9 cellular contexts compared by ENCODE assay signal in the genomic region with DNA sequence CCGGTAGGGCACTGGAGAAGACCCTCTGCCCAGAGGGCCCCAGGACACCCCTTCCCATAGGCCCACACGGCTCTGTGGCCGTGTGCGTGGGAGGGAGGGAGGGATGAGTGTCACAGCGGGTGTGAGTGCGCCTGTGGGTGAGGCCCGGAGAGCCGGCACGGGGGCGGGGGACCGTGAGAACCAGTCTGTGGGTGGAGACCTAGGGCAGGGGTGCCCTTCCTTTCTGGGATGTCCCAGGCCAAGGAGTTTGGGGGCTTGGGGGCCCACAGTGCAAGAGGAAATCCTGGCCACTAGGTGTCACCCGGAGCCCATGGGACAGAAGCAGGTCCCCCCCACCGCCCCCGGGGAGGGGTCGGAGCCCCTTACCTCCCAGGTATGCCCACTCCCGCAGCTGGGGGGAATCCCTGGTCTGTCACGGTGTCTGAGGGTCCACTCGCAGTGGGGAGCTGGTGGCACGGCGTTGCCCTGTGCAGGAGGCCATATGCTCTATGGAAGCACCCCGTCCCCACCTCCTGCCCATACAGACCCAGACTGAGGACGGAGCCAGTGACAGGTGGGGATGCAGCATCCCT. TPM values are rescaled to one million over a fixed set of nuclear protein-coding genes. Genes with fewer than 3 reads are reported as not detected.
DNase-seq lines count a peak whose midpoint lies in the region; ATAC-seq and TF ChIP-seq lines count a peak whose summit lies in the region.
"Had no signal": no experiment of that assay in that cellular context is flagged by ENCODE, and none has a peak within 500 bp of the region (broad histone marks: within the 10 kb centered on the region; RNA-seq: fewer than 3 reads in every experiment).

No MANE protein-coding gene starts in this region.

- DNase-seq in DMS53 (lab: John Stamatoyannopoulos, UW) = peak; percentile 56
- no peak for DNase-seq in DMS53 treated with DMSO at 0.1 percent for 48 hours (lab: John Stamatoyannopoulos, UW; ENCODE audit: unreplicated experiment)
- DNase-seq in fibroblast of the aortic adventitia (ENCODE audit: low read depth) = no peak
- peak; percentile 7 for DNase-seq in skeletal muscle cell (ENCODE audit: low read depth)
- DNase-seq in NCI-H69 (lab: John Stamatoyannopoulos, UW) = no peak
- DNase-seq in dedifferentiated amniotic fluid mesenchymal stem cell (ENCODE audit: extremely low spot score) = no peak
- no peak for DNase-seq in effector CD8-positive, alpha-beta T cell (lab: John Stamatoyannopoulos, UW)

- peak; percentile 51 for ATAC-seq in SK-N-SH treated with all-trans-retinoic acid at 6 μM for 48 hours

- H3K4me3 ChIP-seq in fibroblast of the aortic adventitia (ENCODE audit: low read depth, low read length) = no peak overlapping the region
- no peak overlapping the region for H3K4me3 ChIP-seq in skeletal muscle cell (ENCODE audit: low read depth, low read length)

- TF ChIP-seq CTCF in fibroblast of the aortic adventitia (IDR thresholded peaks at IDR 0.05; ENCODE audit: insufficient read depth, low read length) = peak; percentile 65

TF ChIP-seq in SK-N-SH treated with all-trans-retinoic acid at 6 μM for 48 hours, 23 proteins besides CTCF, POLR2A, EP300 and RAD21:
- TF ChIP-seq ZNF8 (CRISPR knock-in tag; IDR thresholded peaks at IDR 0.05) = no peak
- no peak for TF ChIP-seq ESRRG (CRISPR knock-in tag; IDR thresholded peaks at IDR 0.05)
- no peak for TF ChIP-seq SNAI2 (CRISPR knock-in tag; IDR thresholded peaks at IDR 0.05)
- TF ChIP-seq, protein P1, sequence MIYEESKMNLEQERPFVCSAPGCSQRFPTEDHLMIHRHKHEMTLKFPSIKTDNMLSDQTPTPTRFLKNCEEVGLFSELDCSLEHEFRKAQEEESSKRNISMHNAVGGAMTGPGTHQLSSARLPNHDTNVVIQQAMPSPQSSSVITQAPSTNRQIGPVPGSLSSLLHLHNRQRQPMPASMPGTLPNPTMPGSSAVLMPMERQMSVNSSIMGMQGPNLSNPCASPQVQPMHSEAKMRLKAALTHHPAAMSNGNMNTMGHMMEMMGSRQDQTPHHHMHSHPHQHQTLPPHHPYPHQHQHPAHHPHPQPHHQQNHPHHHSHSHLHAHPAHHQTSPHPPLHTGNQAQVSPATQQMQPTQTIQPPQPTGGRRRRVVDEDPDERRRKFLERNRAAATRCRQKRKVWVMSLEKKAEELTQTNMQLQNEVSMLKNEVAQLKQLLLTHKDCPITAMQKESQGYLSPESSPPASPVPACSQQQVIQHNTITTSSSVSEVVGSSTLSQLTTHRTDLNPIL (CRISPR knock-in tag; IDR thresholded peaks at IDR 0.05; ENCODE audit: low read depth) = no peak
- TF ChIP-seq, protein P2, sequence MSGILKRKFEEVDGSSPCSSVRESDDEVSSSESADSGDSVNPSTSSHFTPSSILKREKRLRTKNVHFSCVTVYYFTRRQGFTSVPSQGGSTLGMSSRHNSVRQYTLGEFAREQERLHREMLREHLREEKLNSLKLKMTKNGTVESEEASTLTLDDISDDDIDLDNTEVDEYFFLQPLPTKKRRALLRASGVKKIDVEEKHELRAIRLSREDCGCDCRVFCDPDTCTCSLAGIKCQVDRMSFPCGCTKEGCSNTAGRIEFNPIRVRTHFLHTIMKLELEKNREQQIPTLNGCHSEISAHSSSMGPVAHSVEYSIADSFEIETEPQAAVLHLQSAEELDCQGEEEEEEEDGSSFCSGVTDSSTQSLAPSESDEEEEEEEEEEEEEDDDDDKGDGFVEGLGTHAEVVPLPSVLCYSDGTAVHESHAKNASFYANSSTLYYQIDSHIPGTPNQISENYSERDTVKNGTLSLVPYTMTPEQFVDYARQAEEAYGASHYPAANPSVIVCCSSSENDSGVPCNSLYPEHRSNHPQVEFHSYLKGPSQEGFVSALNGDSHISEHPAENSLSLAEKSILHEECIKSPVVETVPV (CRISPR knock-in tag; IDR thresholded peaks at IDR 0.05) = no peak
- no peak for TF ChIP-seq ZC3H10 (CRISPR knock-in tag; IDR thresholded peaks at IDR 0.05)
- TF ChIP-seq TSHZ2 (CRISPR knock-in tag; IDR thresholded peaks at IDR 0.05) = no peak
- no peak for TF ChIP-seq TOX (CRISPR knock-in tag; IDR thresholded peaks at IDR 0.05; ENCODE audit: borderline replicate concordance)
- no peak for TF ChIP-seq ZNF565 (CRISPR knock-in tag; conservative IDR thresholded peaks at IDR 0.05; ENCODE audit: low read depth)
- no peak for TF ChIP-seq BACH2 (CRISPR knock-in tag; IDR thresholded peaks at IDR 0.05; ENCODE audit: borderline replicate concordance)

RNA-seq across cellular contexts. Expression of gene SLC7A10, which starts 16.0 kb away (rescaled TPM):
- total RNA-seq in fibroblast of the aortic adventitia (ENCODE audit: low replicate concordance) = not detected in 2 replicates
- total RNA-seq: T-helper 2 cell treated with Interferon-gamma antibody and Interleukin-4, amounts not matched to agents 100 ng/mL and 5 ng/mL, for 36 hours had no signal

RNA-seq across cellular contexts. Expression of gene LRP3, which starts 47.5 kb away (rescaled TPM):
- total RNA-seq in fibroblast of the aortic adventitia (ENCODE audit: low replicate concordance) = 15.0 and 33.2 TPM in 2 replicates

Comparison
In these comparisons a context has a peak if more than half of its experiments do, and no peak if none do; other contexts are left out.
1. DNase-seq: peak in DMS53 (single experiment) and skeletal muscle cell (single experiment); none in DMS53 treated with DMSO at 0.1 percent for 48 hours (single experiment), fibroblast of the aortic adventitia (single experiment), NCI-H69 (single experiment), dedifferentiated amniotic fluid mesenchymal stem cell (single experiment) and effector CD8-positive, alpha-beta T cell (single experiment).